ENCODE assay signal across 10 cellular contexts in genomic region chr7:1289681-1290261, GRCh38. TPM values are rescaled to one million over a fixed set of nuclear protein-coding genes. Genes with fewer than 3 reads are reported as not detected.
DNase-seq lines count a peak whose midpoint lies in the region; ATAC-seq and TF ChIP-seq lines count a peak whose summit lies in the region.
"Had no signal": no experiment of that assay in that cellular context is flagged by ENCODE, and none has a peak within 500 bp of the region (broad histone marks: within the 10 kb centered on the region; RNA-seq: fewer than 3 reads in every experiment).

No MANE protein-coding gene starts in this region.

- no TSS peak for BruUV-seq in OCI-LY7 (replicated peaks; lab: Mats Ljungman, UMichigan)

- H3K9me3 ChIP-seq in AG04450 (ENCODE audit: control insufficient read depth, insufficient read depth, low read length), result peaks cover 3% of the 10 kb centered on the region; the same call in 1 of the 2 replicates
- no peaks in the 10 kb centered on the region for H3K9me3 ChIP-seq in ectodermal cell (ENCODE audit: control insufficient read depth, low read length)
- no peaks in the 10 kb centered on the region for H3K9me3 ChIP-seq in muscle layer of duodenum (ENCODE audit: control insufficient read depth in 1 of 2, low read length in 2 of 2)
- H3K9me3 ChIP-seq in OCI-LY7 (ENCODE audit: low read length), result no peaks in the 10 kb centered on the region

- no peaks in the 10 kb centered on the region for H3K79me2 ChIP-seq in OCI-LY7 (ENCODE audit: insufficient read depth, low read depth, low read length)

- TF ChIP-seq CTCF in AG04450 (IDR thresholded peaks at IDR 0.05; ENCODE audit: low read depth, low read length) (no peak), OCI-LY7 (conservative IDR thresholded peaks at IDR 0.05; ENCODE audit: low read length) (no peak)

- H3K9me2 ChIP-seq in OCI-LY7 (ENCODE audit: insufficient read depth, low read length), result no peaks in the 10 kb centered on the region

- 24 to 26% methylated on average over 39 of the region's 39 CpGs for WGBS in ectodermal cell, 2 experiments

- no peak for ATAC-seq in GM21515 (IDR thresholded peaks at IDR 0.05; ENCODE audit: unreplicated experiment)

- H3K27me3 ChIP-seq in AG04450 (ENCODE audit: control insufficient read depth, insufficient read depth, low read length) (peaks cover 67% of the 10 kb centered on the region), ectodermal cell (ENCODE audit: control insufficient read depth, insufficient read depth, low read length, poor library complexity, severe bottlenecking) (peaks cover 43% of the 10 kb centered on the region), muscle layer of duodenum (ENCODE audit: low read depth, low read length) (peaks cover 4% of the 10 kb centered on the region)

- H3K4me1 ChIP-seq in ectodermal cell (ENCODE audit: control insufficient read depth, insufficient read depth, low read length), result peaks cover 7% of the 10 kb centered on the region
- peaks cover 0 to 20% of the 10 kb centered on the region in 2 donors for H3K4me1 ChIP-seq in muscle layer of duodenum (ENCODE audit: control insufficient read depth in 1 of 2, insufficient read depth in 2 of 2, low read length in 2 of 2)
- H3K4me1 ChIP-seq in OCI-LY7 (ENCODE audit: insufficient read depth, low read length, poor library complexity, severe bottlenecking), result no peaks in the 10 kb centered on the region

- H3K4me3 ChIP-seq in AG04450 (ENCODE audit: low read depth, low read length), result peak overlapping the region; percentile 34
- H3K4me3 ChIP-seq in Jurkat, Clone E6-1 (ENCODE audit: low read length), result peak overlapping the region; percentile 45
- H3K4me3 ChIP-seq in ectodermal cell (ENCODE audit: insufficient read depth, low read depth, low read length), result peak overlapping the region; percentile 28
- peak overlapping the region; percentile 48 to 67 for H3K4me3 ChIP-seq in muscle layer of duodenum (ENCODE audit: low read depth in 1 of 2, low read length in 2 of 2)
- no peak overlapping the region for H3K4me3 ChIP-seq in OCI-LY7 (ENCODE audit: low read depth, low read length, poor library complexity, severe bottlenecking)

- DNase-seq in AG04450 (ENCODE audit: low read depth, low spot score) (no peak), NCI-H510A treated with DMSO at 0.1 percent for 48 hours (lab: John Stamatoyannopoulos, UW) (no peak), OCI-LY7 (ENCODE audit: low spot score) (no peak), GM19238 (ENCODE audit: insufficient read length, low spot score) (no peak)
- no peak for DNase-seq in Jurkat, Clone E6-1 (ENCODE audit: low read depth, low spot score)

- intact Hi-C loops in OCI-LY7 (cut with micrococcal nuclease; ENCODE audit: unreplicated experiment), result no loop called here

- POLR2A ChIA-PET in AG04450 (lab: Yijun Ruan, JAX) (no interaction called here), OCI-LY7 (lab: Charles Lee) (no interaction called here)

- H2AFZ ChIP-seq in OCI-LY7 (ENCODE audit: low read length), result no peak overlapping the region

- CTCF ChIA-PET in AG04450 (lab: Charles Lee) (no interaction called here), OCI-LY7 (lab: Charles Lee; ENCODE audit: unreplicated experiment) (no interaction called here)

- no peak overlapping the region for H3K4me2 ChIP-seq in OCI-LY7 (ENCODE audit: low read length)

- H3K27ac ChIP-seq in AG04450 (ENCODE audit: low read depth, low read length) (no peak overlapping the region), ectodermal cell (ENCODE audit: insufficient read depth, low read depth, low read length, poor library complexity, severe bottlenecking) (no peak overlapping the region), muscle layer of duodenum (ENCODE audit: low read length) (no peak overlapping the region), OCI-LY7 (ENCODE audit: low read depth, low read length, poor library complexity, severe bottlenecking) (no peak overlapping the region)

- no peaks in the 10 kb centered on the region for H4K20me1 ChIP-seq in OCI-LY7 (ENCODE audit: insufficient read depth, low read length)

- H3K36me3 ChIP-seq in ectodermal cell (ENCODE audit: control insufficient read depth, insufficient read depth, low read length) (no peaks in the 10 kb centered on the region), muscle layer of duodenum (ENCODE audit: control insufficient read depth in 1 of 2, insufficient read depth in 2 of 2, low read length in 2 of 2) (no peaks in the 10 kb centered on the region), OCI-LY7 (ENCODE audit: insufficient read depth, low read length) (no peaks in the 10 kb centered on the region)

RNA-seq across cellular contexts. Expression of gene UNCX, which starts 57.1 kb away (rescaled TPM):
- not detected in 2 replicates for polyA plus RNA-seq in AG04450 (2011; rRNA removed)
- polyA minus RNA-seq in AG04450 (2011; rRNA and poly(A)+ RNA removed), result not detected in 2 replicates
- polyA plus RNA-seq in Jurkat, Clone E6-1 (2012; ENCODE audit: insufficient read depth, insufficient read length), result not detected
- not detected for polyA plus RNA-seq in ectodermal cell (2013, experiment 1 of 4)
- polyA plus RNA-seq in ectodermal cell (2013, experiment 2 of 4), result 0.09 TPM
- 0.48 TPM for polyA plus RNA-seq in ectodermal cell (2013, experiment 3 of 4)
- polyA plus RNA-seq in ectodermal cell (2013, experiment 4 of 4), result 0.77 TPM
- not detected in 2 replicates for total RNA-seq in OCI-LY7 (2014; rRNA removed; shearing (Covaris generic))
- not detected in 2 replicates for total RNA-seq in OCI-LY7 (2022)
- total RNA-seq: glomerular endothelial cell; T-helper 2 cell treated with Interferon-gamma antibody and Interleukin-4, amounts not matched to agents 100 ng/mL and 5 ng/mL, for 36 hours had no signal
